12 cellular contexts compared by ENCODE assay signal in genomic region chr12:64616221-64616620, GRCh38. TPM values are rescaled to one million over a fixed set of nuclear protein-coding genes. Genes with fewer than 3 reads are reported as not detected.
DNase-seq lines count a peak whose midpoint lies in the region; ATAC-seq and TF ChIP-seq lines count a peak whose summit lies in the region.
"Had no signal": no experiment of that assay in that cellular context is flagged by ENCODE, and none has a peak within 500 bp of the region (broad histone marks: within the 10 kb centered on the region; RNA-seq: fewer than 3 reads in every experiment).

No MANE protein-coding gene starts in this region.

- peaks cover 32 to 82% (median 67%) of the 10 kb centered on the region in 3 donors for H3K4me1 Mint-ChIP-seq in naive B cell

- H3K27me3 Mint-ChIP-seq in naive B cell, result no peaks in the 10 kb centered on the region

- H3K36me3 ChIP-seq in heart right ventricle, result peaks cover 0 to 22% (median 0%) of the 10 kb centered on the region in 9 donors
- no peaks in the 10 kb centered on the region for H3K36me3 ChIP-seq in aorta (ENCODE audit: control insufficient read depth in 1 of 2, insufficient read depth in 2 of 2, low read length in 1 of 2)

- H3K4me3 ChIP-seq in heart right ventricle (no peak overlapping the region), cardiac fibroblast (replicated peaks in 1 of 2; ENCODE audit: low read depth in 2 of 2, low read length in 2 of 2) (no peak overlapping the region), aorta (ENCODE audit: low read length in 2 of 2) (peak overlapping the region in 1 of 2 donors; percentile 41)

- H3K36me3 Mint-ChIP-seq in naive B cell, result peaks cover 0 to 6% of the 10 kb centered on the region in 2 donors

- no peaks in the 10 kb centered on the region for H3K9me3 Mint-ChIP-seq in naive B cell

- WGBS in heart right ventricle, 2 donors, result 16 to 20% methylated on average over 3 of the region's 3 CpGs
- whole genome bisulfite sequencing in aorta, 2 donors, result 0 to 2% methylated on average over 3 of the region's 3 CpGs

- H3K9me3 ChIP-seq in heart right ventricle (no peaks in the 10 kb centered on the region), aorta (ENCODE audit: control insufficient read depth, low read length) (no peaks in the 10 kb centered on the region)

- H3K4me3 Mint-ChIP-seq in naive B cell, result peak overlapping the region in 3 of 8 donors; percentile 18 to 75 (median 54)

- peak in 3 of 8 donors; percentile 12 to 47 (median 30) for ATAC-seq in heart right ventricle
- ATAC-seq in naive B cell (ENCODE audit: low read depth in 2 of 2), result no peak
- ATAC-seq in aorta (ENCODE audit: low FRiP score), result no peak
- ATAC-seq in HG03159 (IDR thresholded peaks at IDR 0.05; ENCODE audit: unreplicated experiment), result no peak
- ATAC-seq in GM21529 (IDR thresholded peaks at IDR 0.05; ENCODE audit: unreplicated experiment), result no peak

- H3K4me1 ChIP-seq in heart right ventricle (peaks cover 6 to 88% (median 66%) of the 10 kb centered on the region in 9 donors), aorta (ENCODE audit: control insufficient read depth in 1 of 2, insufficient read depth in 2 of 2, low read length in 2 of 2) (peaks cover 4 to 6% of the 10 kb centered on the region in 2 donors)

- no peak for DNase-seq in heart right ventricle
- DNase-seq in cardiac septum (ENCODE audit: low spot score), result no peak
- DNase-seq in cardiac fibroblast (ENCODE audit: low read depth in 2 of 2), result peak; percentile 27 to 67
- DNase-seq in naive B cell, result no peak
- DNase-seq in aorta, result no peak
- DNase-seq in NCI-H1048 (lab: John Stamatoyannopoulos, UW), result no peak
- DNase-seq: activated CD4-positive, alpha-beta T cell treated with anti-CD3 and anti-CD28 coated beads, Interleukin-2, amount 50 U/mL, for 4 hours; NCI-H1930; stimulated activated CD4-positive, alpha-beta T cell treated with anti-CD3 and anti-CD28 coated beads, Interleukin-12 subunit alpha, Interleukin-12 subunit beta, amount 100 ng/mL, for 4 hours had no signal

- intact Hi-C loops in heart right ventricle (cut with DNase I), result loop anchor here in 3 of 10 donors (5.0 to 10.0 kb wide), 2 partner anchors 36 to 79 kb away; no protein-coding TSS in a partner anchor
- intact Hi-C loops in cardiac septum (cut with DNase I), result no loop called here
- intact Hi-C loops in aorta (cut with DNase I), result no loop called here

- no peak for TF ChIP-seq CTCF in heart right ventricle (IDR thresholded peaks at IDR 0.05)
- TF ChIP-seq CTCF in cardiac fibroblast (IDR thresholded peaks at IDR 0.05; ENCODE audit: low read depth, low read length), result no peak

- peak overlapping the region; percentile 8 to 97 (median 80) for H3K27ac Mint-ChIP-seq in naive B cell

- peak overlapping the region in 8 of 10 donors; percentile 11 to 71 (median 56) for H3K27ac ChIP-seq in heart right ventricle
- H3K27ac ChIP-seq in aorta (ENCODE audit: low read depth in 1 of 2, low read length in 2 of 2), result peak overlapping the region; percentile 93 to 96
- H3K27ac ChIP-seq: RWPE1 had no signal

- H3K27me3 ChIP-seq in heart right ventricle, result no peaks in the 10 kb centered on the region
- H3K27me3 ChIP-seq in aorta (ENCODE audit: control insufficient read depth in 1 of 2, insufficient read depth in 2 of 2, low read length in 1 of 2), result no peaks in the 10 kb centered on the region

RNA-seq across cellular contexts. Expression of gene RASSF3, which starts 5.9 kb away (rescaled TPM):
- total RNA-seq in heart right ventricle (100 to 1,000 TPM in 3 of 10 donors, 10 to 100 TPM in 7; 55.1 to 159 (median 89.3) TPM), cardiac septum (98.8 TPM), aorta (100 to 1,000 TPM; 197 to 418 TPM)
- polyA plus RNA-seq in heart right ventricle (10 to 100 TPM; 21.6 to 35.8 TPM), naive B cell (ENCODE audit: low read depth in 6 of 6) (1 to 10 TPM; 3.2 to 7.8 (median 4.5) TPM), aorta (100 to 1,000 TPM in 1 of 2 donors, 10 to 100 TPM in 1; 85.1 to 445 TPM)

Comparison
In these comparisons a context has a peak if more than half of its experiments do, and no peak if none do; other contexts are left out.
1. DNase-seq: peak in cardiac fibroblast (2 of 2); none in heart right ventricle (0 of 2), cardiac septum (single experiment), naive B cell (single experiment), aorta (0 of 2) and NCI-H1048 (single experiment).